Comparison of ENCODE assay signal across 16 cellular contexts in genomic region chr1:241271427-241271826, GRCh38.
"Had no signal": no experiment of that assay in that cellular context is flagged by ENCODE, and none has a peak within 500 bp of the region (broad histone marks: within the 10 kb centered on the region; RNA-seq: fewer than 3 reads in every experiment).

No MANE protein-coding gene starts in this region.

- ATAC-seq: activated T-cell treated with anti-CD3 and anti-CD28 coated beads, Interleukin-2, amount 50 U/mL, for 72 hours; naive thymus-derived CD4-positive, alpha-beta T cell had no signal

- H3K4me3 ChIP-seq: ovary, thoracic aorta, uterus had no signal

- H3K4me1 ChIP-seq: uterus had no signal

- H3K9me3 ChIP-seq: ovary, thoracic aorta, uterus had no signal

- H3K27me3 ChIP-seq: ovary, uterus had no signal

- DNase-seq: activated CD4-positive, alpha-beta T cell treated with anti-CD3 and anti-CD28 coated beads, Interleukin-2, amount 10 ng/mL, durations not matched to agents 7 days and 5 days; activated CD8-positive, alpha-beta memory T cell treated with anti-CD3 and anti-CD28 coated beads, Interleukin-2, amount 50 U/mL, for 48 hours; activated gamma-delta T cell; activated T-cell treated with anti-CD3 and anti-CD28 coated beads, Interleukin-2, amount 50 U/mL, for 72 hours; amniotic stem cell; caudate nucleus; effector CD4-positive, alpha-beta T cell; foreskin fibroblast; mammary epithelial cell; naive thymus-derived CD4-positive, alpha-beta T cell; ovary; stimulated activated CD4-positive, alpha-beta T cell treated with anti-CD3 and anti-CD28 coated beads, Interleukin-12 subunit alpha, Interleukin-12 subunit beta, amount 100 ng/mL, for 4 hours; stimulated activated CD4-positive, alpha-beta T cell treated with anti-CD3 and anti-CD28 coated beads, Interleukin-2, amount 100 ng/mL, for 24 hours; uterus had no signal

- H3K36me3 ChIP-seq: ovary, thoracic aorta, uterus had no signal

- H3K4me1 Mint-ChIP-seq: activated CD4-positive, alpha-beta T cell treated with anti-CD3 and anti-CD28 coated beads, Interleukin-2, amount 10 ng/mL, durations not matched to agents 7 days and 5 days; naive thymus-derived CD4-positive, alpha-beta T cell had no signal

- H3K27ac ChIP-seq: ovary, thoracic aorta, uterus had no signal

- H3K27ac Mint-ChIP-seq: activated CD4-positive, alpha-beta T cell treated with anti-CD3 and anti-CD28 coated beads, Interleukin-2, amount 10 ng/mL, durations not matched to agents 7 days and 5 days; activated naive CD8-positive, alpha-beta T cell; activated T-cell treated with anti-CD3 and anti-CD28 coated beads, Interleukin-2, amount 50 U/mL, for 72 hours; naive thymus-derived CD4-positive, alpha-beta T cell had no signal

- H3K4me3 Mint-ChIP-seq: activated CD4-positive, alpha-beta T cell treated with anti-CD3 and anti-CD28 coated beads, Interleukin-2, amount 10 ng/mL, durations not matched to agents 7 days and 5 days; activated naive CD8-positive, alpha-beta T cell; activated T-cell treated with anti-CD3 and anti-CD28 coated beads, Interleukin-2, amount 50 U/mL, for 72 hours; naive thymus-derived CD4-positive, alpha-beta T cell had no signal

- H3K27me3 Mint-ChIP-seq: activated CD4-positive, alpha-beta T cell treated with anti-CD3 and anti-CD28 coated beads, Interleukin-2, amount 10 ng/mL, durations not matched to agents 7 days and 5 days; activated naive CD8-positive, alpha-beta T cell; naive thymus-derived CD4-positive, alpha-beta T cell had no signal
